9 cellular contexts compared by ENCODE assay signal in genomic region chr12:124884587-124885438, GRCh38. TPM values are rescaled to one million over a fixed set of nuclear protein-coding genes. Genes with fewer than 3 reads are reported as not detected.
DNase-seq lines count a peak whose midpoint lies in the region; ATAC-seq lines count a peak whose summit lies in the region.
"Had no signal": no experiment of that assay in that cellular context is flagged by ENCODE, and none has a peak within 500 bp of the region (broad histone marks: within the 10 kb centered on the region; RNA-seq: fewer than 3 reads in every experiment).

No MANE protein-coding gene starts in this region.

- H3K4me1 Mint-ChIP-seq in natural killer cell treated with Interleukin-12 subunit alpha and Interleukin-12 subunit beta and Interleukin-15 and Interleukin-18, amount 100 ng/mL, for 72 hours (ENCODE audit: low read depth in 2 of 2) = peaks cover 0 to 8% of the 10 kb centered on the region in 2 donors
- H3K4me1 Mint-ChIP-seq in activated CD4-positive, alpha-beta T cell treated with anti-CD3 and anti-CD28 coated beads, Interleukin-2, amount 10 ng/mL, durations not matched to agents 7 days and 5 days = peaks cover 14% of the 10 kb centered on the region

- CTCF ChIA-PET in activated CD4-positive, alpha-beta T cell treated with anti-CD3 and anti-CD28 coated beads, Interleukin-2, amount 10 ng/mL, durations not matched to agents 7 days and 5 days (lab: Charles Lee) = no interaction called here

- ATAC-seq in GM18873 (IDR thresholded peaks at IDR 0.05; ENCODE audit: low FRiP score, unreplicated experiment) = peak; percentile 87
- peak; percentile 86 for ATAC-seq in HG02610 (IDR thresholded peaks at IDR 0.05; ENCODE audit: unreplicated experiment)
- ATAC-seq in natural killer cell treated with Interleukin-12 subunit alpha and Interleukin-12 subunit beta and Interleukin-15 and Interleukin-18, amount 100 ng/mL, for 72 hours = no peak

- H3K9me3 Mint-ChIP-seq in natural killer cell treated with Interleukin-12 subunit alpha and Interleukin-12 subunit beta and Interleukin-15 and Interleukin-18, amount 100 ng/mL, for 72 hours = no peaks in the 10 kb centered on the region
- H3K9me3 Mint-ChIP-seq in activated CD4-positive, alpha-beta T cell treated with anti-CD3 and anti-CD28 coated beads, Interleukin-2, amount 10 ng/mL, durations not matched to agents 7 days and 5 days = no peaks in the 10 kb centered on the region
- H3K9me3 Mint-ChIP-seq: T-helper 1 cell treated with Interleukin-12 subunit alpha and Interleukin-12 subunit beta and Interleukin-4 antibody, amounts not matched to agents 30 μg/mL and 1 μg/mL, for 36 hours had no signal

- peak; percentile 29 for DNase-seq in NCI-H2107 (lab: John Stamatoyannopoulos, UW)
- DNase-seq in mucosa of gallbladder (ENCODE audit: low spot score) = peak; percentile 38
- no peak for DNase-seq in natural killer cell treated with Interleukin-12 subunit alpha and Interleukin-12 subunit beta and Interleukin-15 and Interleukin-18, amount 100 ng/mL, for 72 hours (ENCODE audit: low spot score)
- DNase-seq in activated CD4-positive, alpha-beta T cell treated with anti-CD3 and anti-CD28 coated beads, Interleukin-2, amount 10 ng/mL, durations not matched to agents 7 days and 5 days = no peak
- no peak for DNase-seq in KG1 (lab: John Stamatoyannopoulos, UW)
- no peak for DNase-seq in ACHN

- in situ Hi-C loops in ACHN (cut with HindIII; ENCODE audit: low pct_ligation_motif_present, low pct_unique_long_range_greater_than_20kb, low sequenced_read_pairs) = no loop called here

- H3K4me3 Mint-ChIP-seq in natural killer cell treated with Interleukin-12 subunit alpha and Interleukin-12 subunit beta and Interleukin-15 and Interleukin-18, amount 100 ng/mL, for 72 hours = no peak overlapping the region
- no peak overlapping the region for H3K4me3 Mint-ChIP-seq in activated CD4-positive, alpha-beta T cell treated with anti-CD3 and anti-CD28 coated beads, Interleukin-2, amount 10 ng/mL, durations not matched to agents 7 days and 5 days
- H3K4me3 Mint-ChIP-seq: T-helper 1 cell treated with Interleukin-12 subunit alpha and Interleukin-12 subunit beta and Interleukin-4 antibody, amounts not matched to agents 30 μg/mL and 1 μg/mL, for 36 hours had no signal

- POLR2A ChIA-PET in activated CD4-positive, alpha-beta T cell treated with anti-CD3 and anti-CD28 coated beads, Interleukin-2, amount 10 ng/mL, durations not matched to agents 7 days and 5 days (lab: Charles Lee) = no interaction called here

- no peaks in the 10 kb centered on the region for H3K27me3 Mint-ChIP-seq in natural killer cell treated with Interleukin-12 subunit alpha and Interleukin-12 subunit beta and Interleukin-15 and Interleukin-18, amount 100 ng/mL, for 72 hours
- no peaks in the 10 kb centered on the region for H3K27me3 Mint-ChIP-seq in activated CD4-positive, alpha-beta T cell treated with anti-CD3 and anti-CD28 coated beads, Interleukin-2, amount 10 ng/mL, durations not matched to agents 7 days and 5 days

- H3K36me3 Mint-ChIP-seq in natural killer cell treated with Interleukin-12 subunit alpha and Interleukin-12 subunit beta and Interleukin-15 and Interleukin-18, amount 100 ng/mL, for 72 hours = no peaks in the 10 kb centered on the region
- no peaks in the 10 kb centered on the region for H3K36me3 Mint-ChIP-seq in activated CD4-positive, alpha-beta T cell treated with anti-CD3 and anti-CD28 coated beads, Interleukin-2, amount 10 ng/mL, durations not matched to agents 7 days and 5 days (ENCODE audit: low read depth)

- no peak overlapping the region for H3K27ac Mint-ChIP-seq in natural killer cell treated with Interleukin-12 subunit alpha and Interleukin-12 subunit beta and Interleukin-15 and Interleukin-18, amount 100 ng/mL, for 72 hours
- no peak overlapping the region for H3K27ac Mint-ChIP-seq in activated CD4-positive, alpha-beta T cell treated with anti-CD3 and anti-CD28 coated beads, Interleukin-2, amount 10 ng/mL, durations not matched to agents 7 days and 5 days
- H3K27ac Mint-ChIP-seq: T-helper 1 cell treated with Interleukin-12 subunit alpha and Interleukin-12 subunit beta and Interleukin-4 antibody, amounts not matched to agents 30 μg/mL and 1 μg/mL, for 36 hours had no signal

RNA-seq across cellular contexts. Expression of gene SCARB1, which starts 21.1 kb away (rescaled TPM):
- 102 TPM for total RNA-seq in mucosa of gallbladder
- total RNA-seq in natural killer cell treated with Interleukin-12 subunit alpha and Interleukin-12 subunit beta and Interleukin-15 and Interleukin-18, amount 100 ng/mL, for 72 hours = 10 to 100 TPM in 1 of 2 donors, 1 to 10 TPM in 1; 10.0 to 45.6 TPM
- 1 to 10 TPM; 5.3 to 6.2 TPM for total RNA-seq in activated CD4-positive, alpha-beta T cell treated with anti-CD3 and anti-CD28 coated beads, Interleukin-2, amount 10 ng/mL, durations not matched to agents 7 days and 5 days

RNA-seq across cellular contexts. Expression of gene UBC, which starts 29.6 kb away (rescaled TPM):
- total RNA-seq in mucosa of gallbladder = 1,032 TPM
- total RNA-seq in natural killer cell treated with Interleukin-12 subunit alpha and Interleukin-12 subunit beta and Interleukin-15 and Interleukin-18, amount 100 ng/mL, for 72 hours = 1,000 to 10,000 TPM in 1 of 2 donors, 100 to 1,000 TPM in 1; 691 to 1,324 TPM
- total RNA-seq in activated CD4-positive, alpha-beta T cell treated with anti-CD3 and anti-CD28 coated beads, Interleukin-2, amount 10 ng/mL, durations not matched to agents 7 days and 5 days = 100 to 1,000 TPM; 749 to 755 TPM

Comparison
In these comparisons a context has a peak if more than half of its experiments do, and no peak if none do; other contexts are left out.
1. ATAC-seq: peak in GM18873 (single experiment) and HG02610 (single experiment); none in natural killer cell treated with Interleukin-12 subunit alpha and Interleukin-12 subunit beta and Interleukin-15 and Interleukin-18, amount 100 ng/mL, for 72 hours (0 of 2).
2. DNase-seq: peak in NCI-H2107 (single experiment) and mucosa of gallbladder (single experiment); none in natural killer cell treated with Interleukin-12 subunit alpha and Interleukin-12 subunit beta and Interleukin-15 and Interleukin-18, amount 100 ng/mL, for 72 hours (single experiment), activated CD4-positive, alpha-beta T cell treated with anti-CD3 and anti-CD28 coated beads, Interleukin-2, amount 10 ng/mL, durations not matched to agents 7 days and 5 days (single experiment), KG1 (single experiment) and ACHN (single experiment).